Comparison of ENCODE assay signal across 10 cellular contexts in the genomic region with DNA sequence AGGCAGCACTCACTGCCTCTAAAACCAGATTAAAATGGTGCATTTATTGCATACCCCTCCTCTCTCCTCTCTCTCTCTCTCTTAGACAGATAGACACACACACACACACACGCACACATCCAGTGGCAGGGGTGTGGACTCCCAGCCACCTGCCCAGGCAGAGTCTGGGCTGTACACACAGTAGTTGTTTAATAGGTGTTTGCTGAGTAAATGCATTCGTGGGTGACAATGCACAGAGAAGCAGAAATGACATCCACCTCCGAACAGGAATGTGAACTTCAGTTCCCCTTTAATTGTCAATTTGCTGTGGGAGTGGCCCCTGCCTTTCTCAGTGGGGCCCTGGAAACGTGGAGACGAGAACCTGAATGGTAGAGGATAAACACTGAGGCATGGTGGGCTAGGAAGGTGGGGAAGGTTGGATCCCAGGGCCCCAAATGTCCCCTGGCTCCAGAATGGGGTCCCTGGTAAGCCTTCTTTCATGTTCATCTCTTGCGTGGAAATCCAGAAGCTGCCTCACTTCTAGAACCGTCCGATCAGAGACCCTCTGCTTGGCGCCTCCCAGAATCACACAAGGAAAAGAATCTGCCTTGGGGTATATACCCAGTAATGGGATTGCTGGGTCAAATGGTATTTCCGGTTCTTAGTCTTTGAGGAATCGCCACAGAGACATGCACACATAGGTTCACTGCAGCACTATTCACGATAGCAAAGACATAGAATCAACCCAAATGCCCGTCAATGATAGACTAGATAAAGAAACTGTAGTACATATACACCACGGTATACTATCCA. TPM values are rescaled to one million over a fixed set of nuclear protein-coding genes. Genes with fewer than 3 reads are reported as not detected.
A peak's percentile ranks its signal among the peaks of the same experiment; 100 is the strongest.
DNase-seq lines count a peak whose midpoint lies in the region; ATAC-seq, FAIRE-seq and TF ChIP-seq lines count a peak whose summit lies in the region.
"Had no signal": no experiment of that assay in that cellular context is flagged by ENCODE, and none has a peak within 500 bp of the region (broad histone marks: within the 10 kb centered on the region; RNA-seq: fewer than 3 reads in every experiment).

No MANE protein-coding gene starts in this region.

- TF ChIP-seq CTCF in tibial nerve (IDR thresholded peaks at IDR 0.05), result no peak

- H3K4me1 ChIP-seq in CD8-positive, alpha-beta memory T cell (ENCODE audit: insufficient read depth, low read length), result peaks cover 53% of the 10 kb centered on the region
- H3K4me1 ChIP-seq in mucosa of rectum (ENCODE audit: control insufficient read depth in 2 of 2, insufficient read depth in 2 of 2, low read length in 2 of 2), result peaks cover 34 to 38% of the 10 kb centered on the region in 2 donors
- peaks cover 0 to 27% (median 11%) of the 10 kb centered on the region in 4 donors for H3K4me1 ChIP-seq in tibial nerve

- POLR2A ChIA-PET in CD8-positive, alpha-beta memory T cell (lab: Charles Lee), result interaction anchor here (0.7 kb wide), 1 partner anchor 29 kb away, joined by 5 read pairs; no protein-coding TSS in a partner anchor
- POLR2A ChIA-PET in activated CD4-positive, alpha-beta memory T cell treated with anti-CD3 and anti-CD28 coated beads, Interleukin-2, amount 10 ng/mL, durations not matched to agents 7 days and 5 days (lab: Charles Lee), result no interaction called here

- H3K4me3 ChIP-seq in CD8-positive, alpha-beta memory T cell (ENCODE audit: low read length), result peak overlapping the region; percentile 65
- H3K4me3 ChIP-seq in mucosa of rectum (ENCODE audit: low read length in 2 of 2) (peak overlapping the region; percentile 17 to 51), tibial nerve (no peak overlapping the region)

- no peaks in the 10 kb centered on the region for H3K27me3 ChIP-seq in CD8-positive, alpha-beta memory T cell (ENCODE audit: insufficient read depth, low read length, poor library complexity, severe bottlenecking)
- H3K27me3 ChIP-seq in mucosa of rectum (ENCODE audit: control insufficient read depth in 2 of 2, insufficient read depth in 2 of 2, low read length in 2 of 2) (no peaks in the 10 kb centered on the region), tibial nerve (no peaks in the 10 kb centered on the region)

- no peaks in the 10 kb centered on the region for H3K36me3 ChIP-seq in CD8-positive, alpha-beta memory T cell (ENCODE audit: insufficient read depth, low read length)
- H3K36me3 ChIP-seq in mucosa of rectum (ENCODE audit: control insufficient read depth in 2 of 2, insufficient read depth in 2 of 2, low read length in 2 of 2), result no peaks in the 10 kb centered on the region
- no peaks in the 10 kb centered on the region for H3K36me3 ChIP-seq in tibial nerve
- H3K36me3 ChIP-seq: neutrophil had no signal

- WGBS in tibial nerve, 2 donors, result 88 to 92% methylated on average over 14 of the region's 14 CpGs

- no peak overlapping the region for H3K27ac ChIP-seq in CD8-positive, alpha-beta memory T cell (ENCODE audit: low read depth, low read length)
- peak overlapping the region; percentile 64 to 75 for H3K27ac ChIP-seq in mucosa of rectum (ENCODE audit: low read depth in 2 of 2, low read length in 2 of 2)
- peak overlapping the region in 1 of 4 donors; percentile 64 for H3K27ac ChIP-seq in tibial nerve
- H3K27ac ChIP-seq: neutrophil had no signal

- H3K27me3 Mint-ChIP-seq in CD8-positive, alpha-beta memory T cell, result peaks cover 0 to 7% of the 10 kb centered on the region in 2 donors
- peaks cover 12% of the 10 kb centered on the region for H3K27me3 Mint-ChIP-seq in activated CD4-positive, alpha-beta memory T cell treated with anti-CD3 and anti-CD28 coated beads, Interleukin-2, amount 10 ng/mL, durations not matched to agents 7 days and 5 days

- no peaks in the 10 kb centered on the region for H3K9me3 Mint-ChIP-seq in CD8-positive, alpha-beta memory T cell
- no peaks in the 10 kb centered on the region for H3K9me3 Mint-ChIP-seq in activated CD4-positive, alpha-beta memory T cell treated with anti-CD3 and anti-CD28 coated beads, Interleukin-2, amount 10 ng/mL, durations not matched to agents 7 days and 5 days

- peak overlapping the region; percentile 87 to 99 (median 98) for H3K27ac Mint-ChIP-seq in CD8-positive, alpha-beta memory T cell
- peak overlapping the region; percentile 91 for H3K27ac Mint-ChIP-seq in activated CD4-positive, alpha-beta memory T cell treated with anti-CD3 and anti-CD28 coated beads, Interleukin-2, amount 10 ng/mL, durations not matched to agents 7 days and 5 days

- peaks cover 27 to 35% (median 33%) of the 10 kb centered on the region in 3 donors for H3K4me1 Mint-ChIP-seq in CD8-positive, alpha-beta memory T cell
- H3K4me1 Mint-ChIP-seq in activated CD4-positive, alpha-beta memory T cell treated with anti-CD3 and anti-CD28 coated beads, Interleukin-2, amount 10 ng/mL, durations not matched to agents 7 days and 5 days, result peaks cover 19% of the 10 kb centered on the region

- peak; percentile 58 for FAIRE-seq in GM18507 (lab: Jason Lieb, UNC)
- FAIRE-seq: G401.6 had no signal

- no peak for TF ChIP-seq EP300 in tibial nerve (IDR thresholded peaks at IDR 0.05)

- ATAC-seq in SK-N-SH treated with all-trans-retinoic acid at 6 μM for 48 hours (no peak), GM18907 (IDR thresholded peaks at IDR 0.05; ENCODE audit: unreplicated experiment) (no peak)

- H3K9ac ChIP-seq in mucosa of rectum (ENCODE audit: low read depth in 1 of 2, low read length in 2 of 2), result peak overlapping the region in 1 of 2 donors; percentile 34

- H3K4me3 Mint-ChIP-seq in CD8-positive, alpha-beta memory T cell, result peak overlapping the region; percentile 64 to 91 (median 90)
- H3K4me3 Mint-ChIP-seq in activated CD4-positive, alpha-beta memory T cell treated with anti-CD3 and anti-CD28 coated beads, Interleukin-2, amount 10 ng/mL, durations not matched to agents 7 days and 5 days, result no peak overlapping the region

- no peaks in the 10 kb centered on the region for H3K36me3 Mint-ChIP-seq in CD8-positive, alpha-beta memory T cell
- H3K36me3 Mint-ChIP-seq in activated CD4-positive, alpha-beta memory T cell treated with anti-CD3 and anti-CD28 coated beads, Interleukin-2, amount 10 ng/mL, durations not matched to agents 7 days and 5 days (ENCODE audit: low read depth), result no peaks in the 10 kb centered on the region

- no peak for DNase-seq in CD8-positive, alpha-beta memory T cell
- DNase-seq in GM18507 (ENCODE audit: extremely low spot score, insufficient read length, low read depth) (no peak), GOT3 (lab: John Stamatoyannopoulos, UW) (no peak), tibial nerve (ENCODE audit: low spot score in 2 of 2) (no peak)
- no peak for DNase-seq in activated CD4-positive, alpha-beta memory T cell treated with anti-CD3 and anti-CD28 coated beads, Interleukin-2, amount 10 ng/mL, durations not matched to agents 7 days and 5 days

- TF ChIP-seq POLR2A in tibial nerve (IDR thresholded peaks at IDR 0.05), result no peak

- CTCF ChIA-PET in CD8-positive, alpha-beta memory T cell (lab: Charles Lee), result no interaction called here
- CTCF ChIA-PET in activated CD4-positive, alpha-beta memory T cell treated with anti-CD3 and anti-CD28 coated beads, Interleukin-2, amount 10 ng/mL, durations not matched to agents 7 days and 5 days (lab: Charles Lee), result no interaction called here

- no peaks in the 10 kb centered on the region for H3K9me3 ChIP-seq in CD8-positive, alpha-beta memory T cell (ENCODE audit: low read length)
- H3K9me3 ChIP-seq in mucosa of rectum (ENCODE audit: control insufficient read depth in 2 of 2, low read length in 2 of 2) (no peaks in the 10 kb centered on the region), tibial nerve (no peaks in the 10 kb centered on the region)
- H3K9me3 ChIP-seq: neutrophil had no signal

TF ChIP-seq in SK-N-SH treated with all-trans-retinoic acid at 6 μM for 48 hours, 23 proteins besides CTCF, POLR2A, EP300 and RAD21 (continues in another document):
- TF ChIP-seq ZC3H10 (CRISPR knock-in tag; IDR thresholded peaks at IDR 0.05) (no peak), TSHZ2 (CRISPR knock-in tag; IDR thresholded peaks at IDR 0.05) (no peak), BACH2 (CRISPR knock-in tag; IDR thresholded peaks at IDR 0.05; ENCODE audit: borderline replicate concordance) (no peak), ZFP30 (CRISPR knock-in tag; IDR thresholded peaks at IDR 0.05) (no peak), ESRRG (CRISPR knock-in tag; IDR thresholded peaks at IDR 0.05) (no peak), ZNF8 (CRISPR knock-in tag; IDR thresholded peaks at IDR 0.05) (no peak), ZFP3 (CRISPR knock-in tag; IDR thresholded peaks at IDR 0.05) (no peak)

RNA-seq across cellular contexts. Expression of gene ECHDC3, which starts 58.5 kb away (rescaled TPM):
- total RNA-seq in CD8-positive, alpha-beta memory T cell, result under 1 TPM; 0.71 to 0.77 TPM
- polyA plus RNA-seq in CD8-positive, alpha-beta memory T cell, result 0.58 TPM
- total RNA-seq in activated CD4-positive, alpha-beta memory T cell treated with anti-CD3 and anti-CD28 coated beads, Interleukin-2, amount 10 ng/mL, durations not matched to agents 7 days and 5 days, result not detected
- total RNA-seq in tibial nerve, result 10 to 100 TPM; 48.6 to 91.3 (median 66.9) TPM

Comparison
In these comparisons a context has a peak if more than half of its experiments do, and no peak if none do; other contexts are left out.
1. H3K4me3 ChIP-seq: peak in CD8-positive, alpha-beta memory T cell (single experiment) and mucosa of rectum (2 of 2); none in tibial nerve (0 of 4).
2. RNA of gene ECHDC3, which starts 58.5 kb away (total RNA-seq): 48.6 to 91.3 TPM in tibial nerve; 0.71 to 0.77 TPM in CD8-positive, alpha-beta memory T cell and not detected in activated CD4-positive, alpha-beta memory T cell treated with anti-CD3 and anti-CD28 coated beads, Interleukin-2, amount 10 ng/mL, durations not matched to agents 7 days and 5 days; every median in the first group is over 10 times any median in the second.